Comparison of ENCODE assay signal across 13 cellular contexts in genomic region chr5:172049226-172049796, GRCh38. TPM values are rescaled to one million over a fixed set of nuclear protein-coding genes. Genes with fewer than 3 reads are reported as not detected.
DNase-seq lines count a peak whose midpoint lies in the region; ATAC-seq and TF ChIP-seq lines count a peak whose summit lies in the region.
"Had no signal": no experiment of that assay in that cellular context is flagged by ENCODE, and none has a peak within 500 bp of the region (broad histone marks: within the 10 kb centered on the region; RNA-seq: fewer than 3 reads in every experiment).

No MANE protein-coding gene starts in this region.

- no peak for DNase-seq in activated CD4-positive, alpha-beta T cell treated with anti-CD3 and anti-CD28 coated beads for 36 hours
- DNase-seq in activated CD4-positive, alpha-beta T cell treated with anti-CD3 and anti-CD28 coated beads, Interleukin-2, amount 50 U/mL, for 1 hour = no peak
- DNase-seq in DND-41 = no peak
- DNase-seq in inferior parietal cortex (ENCODE audit: extremely low spot score) = peak; percentile 46
- no peak for DNase-seq in BE2C
- no peak for DNase-seq in NCI-H748 treated with DMSO at 0.1 percent for 48 hours (lab: John Stamatoyannopoulos, UW)
- DNase-seq: NCI-H2029 treated with DMSO at 0.1 percent for 48 hours, NCI-H510A, nucleus accumbens had no signal

- TF ChIP-seq CTCF in DND-41 (IDR thresholded peaks at IDR 0.05; ENCODE audit: borderline replicate concordance, extremely low read depth, low read length, poor library complexity, severe bottlenecking) (peak; percentile 23), BE2C (IDR thresholded peaks at IDR 0.05; ENCODE audit: low read depth, low read length) (no peak)

- H3K4me1 Mint-ChIP-seq in activated CD4-positive, alpha-beta T cell treated with anti-CD3 and anti-CD28 coated beads for 36 hours = peaks cover 11% of the 10 kb centered on the region
- peaks cover 17% of the 10 kb centered on the region for H3K4me1 Mint-ChIP-seq in activated T-helper 17 cell treated with anti-CD3 and anti-CD28 coated beads, Interleukin-2, amount 50 U/mL, for 72 hours

- H3K9me3 Mint-ChIP-seq in activated CD4-positive, alpha-beta T cell treated with anti-CD3 and anti-CD28 coated beads for 36 hours (ENCODE audit: low read depth) = no peaks in the 10 kb centered on the region
- no peaks in the 10 kb centered on the region for H3K9me3 Mint-ChIP-seq in activated T-helper 17 cell treated with anti-CD3 and anti-CD28 coated beads, Interleukin-2, amount 50 U/mL, for 72 hours

- H3K9me3 ChIP-seq in DND-41 (ENCODE audit: insufficient read depth, low read length, severe bottlenecking) (no peaks in the 10 kb centered on the region), BE2C (no peaks in the 10 kb centered on the region)
- H3K9me3 ChIP-seq: A549 had no signal

- H3K36me3 Mint-ChIP-seq in activated CD4-positive, alpha-beta T cell treated with anti-CD3 and anti-CD28 coated beads for 36 hours (ENCODE audit: low read depth) = peaks cover 49% of the 10 kb centered on the region
- peaks cover 93% of the 10 kb centered on the region for H3K36me3 Mint-ChIP-seq in activated T-helper 17 cell treated with anti-CD3 and anti-CD28 coated beads, Interleukin-2, amount 50 U/mL, for 72 hours (ENCODE audit: low read depth)

- peak overlapping the region; percentile 17 for H3K27ac Mint-ChIP-seq in activated CD4-positive, alpha-beta T cell treated with anti-CD3 and anti-CD28 coated beads for 36 hours
- H3K27ac Mint-ChIP-seq in activated T-helper 17 cell treated with anti-CD3 and anti-CD28 coated beads, Interleukin-2, amount 50 U/mL, for 72 hours = peak overlapping the region; percentile 71

- POLR2A ChIA-PET in activated CD4-positive, alpha-beta T cell treated with anti-CD3 and anti-CD28 coated beads for 36 hours (lab: Charles Lee) = no interaction called here

- H3K4me3 Mint-ChIP-seq in activated CD4-positive, alpha-beta T cell treated with anti-CD3 and anti-CD28 coated beads for 36 hours = no peak overlapping the region
- no peak overlapping the region for H3K4me3 Mint-ChIP-seq in activated T-helper 17 cell treated with anti-CD3 and anti-CD28 coated beads, Interleukin-2, amount 50 U/mL, for 72 hours

- no peaks in the 10 kb centered on the region for H3K27me3 Mint-ChIP-seq in activated CD4-positive, alpha-beta T cell treated with anti-CD3 and anti-CD28 coated beads for 36 hours
- no peaks in the 10 kb centered on the region for H3K27me3 Mint-ChIP-seq in activated T-helper 17 cell treated with anti-CD3 and anti-CD28 coated beads, Interleukin-2, amount 50 U/mL, for 72 hours

- no peaks in the 10 kb centered on the region for H3K79me2 ChIP-seq in DND-41 (ENCODE audit: insufficient read depth, low read length)

- H3K4me1 ChIP-seq in DND-41 (ENCODE audit: insufficient read depth, low read length) (no peaks in the 10 kb centered on the region), BE2C (peaks cover 6% of the 10 kb centered on the region; the same call in 1 of the 2 replicates)
- H3K4me1 ChIP-seq: A549 had no signal

- peaks cover 51% of the 10 kb centered on the region for H3K36me3 ChIP-seq in DND-41 (ENCODE audit: insufficient read depth, low read length)
- H3K36me3 ChIP-seq in BE2C = no peaks in the 10 kb centered on the region

- H3K27me3 ChIP-seq in DND-41 (ENCODE audit: insufficient read depth, low read length, poor library complexity) (no peaks in the 10 kb centered on the region), BE2C (no peaks in the 10 kb centered on the region)

- no peak overlapping the region for H2AFZ ChIP-seq in DND-41 (ENCODE audit: low read depth, low read length)

- intact Hi-C loops in activated CD4-positive, alpha-beta T cell treated with anti-CD3 and anti-CD28 coated beads for 36 hours (cut with DNase I, micrococcal nuclease) = no loop called here

- no peak overlapping the region for H3K27ac ChIP-seq in DND-41 (ENCODE audit: low read length)
- H3K27ac ChIP-seq: A549 had no signal

- no peaks in the 10 kb centered on the region for H4K20me1 ChIP-seq in DND-41 (ENCODE audit: insufficient read depth, low read length)

- no peak for ATAC-seq in activated CD4-positive, alpha-beta T cell treated with anti-CD3 and anti-CD28 coated beads for 36 hours
- ATAC-seq in DND-41 (ENCODE audit: insufficient read depth, low read depth) (no peak), HG02798 (IDR thresholded peaks at IDR 0.05; ENCODE audit: poor library complexity, unreplicated experiment) (no peak)
- ATAC-seq in activated T-helper 17 cell treated with anti-CD3 and anti-CD28 coated beads, Interleukin-2, amount 50 U/mL, for 72 hours (replicated peaks) = no peak
- ATAC-seq: A549, right cardiac atrium had no signal

- H3K9ac ChIP-seq in DND-41 (ENCODE audit: low read depth, low read length) = no peak overlapping the region

- H3K4me3 ChIP-seq in DND-41 (ENCODE audit: low read depth in 1 of 2, low read length in 2 of 2) (no peak overlapping the region), BE2C (ENCODE audit: low read depth, low read length) (no peak overlapping the region)
- H3K4me3 ChIP-seq: A549 had no signal

- no peak overlapping the region for H3K4me2 ChIP-seq in DND-41 (ENCODE audit: insufficient read depth, low read length)
- H3K4me2 ChIP-seq: A549 had no signal

- CTCF ChIA-PET in activated CD4-positive, alpha-beta T cell treated with anti-CD3 and anti-CD28 coated beads for 36 hours (lab: Charles Lee) = interaction anchor here (2.1 kb wide), 1 partner anchor 10 kb away, joined by 11 read pairs; no protein-coding TSS in a partner anchor

RNA-seq across cellular contexts. Expression of gene FBXW11, which starts 42.9 kb away (rescaled TPM):
- 10 to 100 TPM; 33.8 to 39.5 TPM for total RNA-seq in activated CD4-positive, alpha-beta T cell treated with anti-CD3 and anti-CD28 coated beads for 36 hours
- total RNA-seq in activated T-helper 17 cell treated with anti-CD3 and anti-CD28 coated beads, Interleukin-2, amount 50 U/mL, for 72 hours = 10 to 100 TPM; 48.1 to 51.4 TPM
- polyA plus RNA-seq in BE2C (2012; ENCODE audit: insufficient read depth, insufficient read length, low read depth) = 44.8 TPM
